Comparison of ENCODE assay signal across 8 cellular contexts in the genomic region with DNA sequence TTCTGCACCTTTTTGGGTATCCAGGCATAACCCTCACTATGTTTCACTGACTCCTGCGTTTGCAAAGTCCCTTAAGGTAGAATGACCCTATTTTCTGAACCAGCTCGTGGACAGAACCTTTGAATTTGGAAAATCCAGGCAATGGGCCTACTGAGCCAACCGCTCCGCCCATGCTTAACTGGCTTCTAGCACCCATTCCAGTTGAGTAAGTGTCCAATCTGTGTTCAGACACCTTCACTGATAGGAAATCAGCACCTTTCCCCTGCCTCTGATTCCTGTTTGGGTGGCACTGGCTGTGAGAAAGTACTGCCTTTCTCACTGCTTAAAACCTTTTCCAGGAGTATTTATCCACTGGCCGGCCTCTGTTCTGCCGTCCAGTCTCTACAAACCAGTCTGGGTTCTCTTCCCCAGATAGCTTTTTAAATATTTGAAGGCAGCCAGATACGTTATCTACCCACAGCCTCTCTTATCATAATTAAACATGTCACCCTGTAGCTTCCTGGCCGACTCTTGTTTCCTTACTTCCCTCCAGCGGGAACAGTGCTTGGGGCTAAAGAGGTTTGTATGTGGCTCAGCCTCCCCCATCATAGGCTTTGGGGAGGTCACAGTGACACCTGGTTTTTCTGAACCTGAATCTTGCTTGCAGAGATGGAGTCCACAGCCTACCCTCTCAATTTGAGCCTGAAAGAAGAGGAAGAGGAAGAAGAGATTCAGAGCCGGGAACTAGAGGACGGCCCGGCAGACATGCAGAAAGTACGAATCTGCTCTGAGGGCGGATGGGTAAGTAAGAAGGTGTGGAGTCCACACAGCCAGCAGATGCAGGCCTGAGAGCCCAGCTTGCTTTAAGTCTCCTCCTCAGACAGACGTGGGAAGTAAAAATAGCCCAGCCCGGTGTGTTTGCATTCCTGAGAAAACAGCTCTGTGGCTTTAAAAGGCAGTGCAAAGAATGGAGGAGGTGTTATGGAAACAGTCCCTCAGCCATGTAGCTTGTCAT. TPM values are rescaled to one million over a fixed set of nuclear protein-coding genes. Genes with fewer than 3 reads are reported as not detected.
A peak's percentile ranks its signal among the peaks of the same experiment; 100 is the strongest.
DNase-seq lines count a peak whose midpoint lies in the region; ATAC-seq and TF ChIP-seq lines count a peak whose summit lies in the region.

No MANE protein-coding gene starts in this region.

- DNase-seq in Right ventricle myocardium inferior (ENCODE audit: missing footprints) (no peak), cardiac septum (ENCODE audit: low spot score) (no peak), amniotic epithelial cell (ENCODE audit: low read depth) (peak; percentile 54), spleen (no peak), NCI-H2029 (lab: John Stamatoyannopoulos, UW) (no peak)
- DNase-seq in activated effector memory CD4-positive, alpha-beta T cell treated with Interleukin-2 at 50 U/mL for 16 hours: no peak

- TF ChIP-seq POLR2A in spleen (IDR thresholded peaks at IDR 0.05): no peak

- peaks cover 16 to 71% (median 61%) of the 10 kb centered on the region in 6 donors for H3K4me1 ChIP-seq in spleen

- 28 to 51% (median 41%) methylated on average over 15 to 16 of the region's 16 CpGs for WGBS in spleen, 5 donors

- H3K27me3 ChIP-seq in spleen (replicated peaks in 1 of 7): no peaks in the 10 kb centered on the region

- H3K9me3 ChIP-seq in iPS-18c (ENCODE audit: control insufficient read depth, insufficient read depth, low read length) (no peaks in the 10 kb centered on the region), spleen (no peaks in the 10 kb centered on the region)

- H3K27ac ChIP-seq in spleen: peak overlapping the region; percentile 48 to 93 (median 88)

- TF ChIP-seq CTCF in spleen (IDR thresholded peaks at IDR 0.05 in 8 of 11, conservative IDR thresholded peaks at IDR 0.05 in 3 of 11): no peak

- peak; percentile 3 for ATAC-seq in Right ventricle myocardium inferior
- no peak for ATAC-seq in HG03457 (IDR thresholded peaks at IDR 0.05; ENCODE audit: unreplicated experiment)

- H3K4me3 ChIP-seq in iPS-18c (ENCODE audit: insufficient read depth, low read depth, low read length) (peak overlapping the region; percentile 76), spleen (peak overlapping the region; percentile 64 to 91 (median 72))

- intact Hi-C loops in Right ventricle myocardium inferior (cut with DNase I) (loop anchor here (5.0 kb wide), 1 partner anchor 382 kb away; a partner anchor contains a TSS), cardiac septum (cut with DNase I) (no loop called here), spleen (cut with DNase I; ENCODE audit: low total_unique reads) (no loop called here)

- H3K36me3 ChIP-seq in spleen: peaks cover 0 to 48% (median 41%) of the 10 kb centered on the region in 6 donors

RNA-seq across cellular contexts. Expression of a gene that starts 1.3 kb away (rescaled TPM):
- 16.5 TPM for total RNA-seq in Right ventricle myocardium inferior
- total RNA-seq in cardiac septum: 18.5 TPM
- 10 to 100 TPM; 33.3 to 42.6 (median 36.1) TPM for total RNA-seq in spleen
- polyA plus RNA-seq in spleen: 10 to 100 TPM in 1 of 3 donors, 1 to 10 TPM in 2; 7.3 to 12.5 (median 8.3) TPM

RNA-seq across cellular contexts. Expression of a gene that starts 35.5 kb away (rescaled TPM):
- total RNA-seq in Right ventricle myocardium inferior: 9.4 TPM
- 11.0 TPM for total RNA-seq in cardiac septum
- 10 to 100 TPM in 4 of 7 donors, 1 to 10 TPM in 3; 9.1 to 15.7 (median 10.2) TPM for total RNA-seq in spleen
- polyA plus RNA-seq in spleen: 10 to 100 TPM in 2 of 3 donors, 1 to 10 TPM in 1; 8.6 to 11.7 (median 10.3) TPM
